39 cellular contexts compared by ENCODE assay signal in the genomic region with DNA sequence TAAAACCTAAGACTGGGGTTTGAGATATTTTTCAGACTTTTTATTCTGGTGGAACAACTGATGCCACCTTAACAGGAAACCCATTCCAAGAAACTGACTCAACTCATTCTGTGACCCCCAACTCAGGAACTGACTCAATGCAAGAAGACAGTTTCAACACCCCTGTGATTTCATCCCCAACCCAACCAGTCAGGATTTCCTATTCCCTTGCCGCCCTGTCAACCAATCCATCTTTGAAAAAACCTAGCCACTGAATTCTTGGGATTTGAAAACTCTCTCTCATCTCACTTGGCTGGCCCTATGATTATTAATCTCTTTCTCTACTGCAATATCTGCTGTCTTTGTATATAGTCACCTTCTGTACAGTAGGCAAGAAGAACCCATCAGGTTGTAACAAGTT.
"Had no signal": no experiment of that assay in that cellular context is flagged by ENCODE, and none has a peak within 500 bp of the region (broad histone marks: within the 10 kb centered on the region; RNA-seq: fewer than 3 reads in every experiment).

No MANE protein-coding gene starts in this region.

- H3K36me3 ChIP-seq: ascending aorta, breast epithelium, MG63, SJCRH30 had no signal

- H3K4me1 ChIP-seq: ascending aorta, body of pancreas, breast epithelium, SJCRH30 had no signal

- H3K36me3 Mint-ChIP-seq: activated CD4-positive, alpha-beta memory T cell treated with anti-CD3 and anti-CD28 coated beads for 36 hours; activated naive CD4-positive, alpha-beta T cell treated with anti-CD3 and anti-CD28 coated beads, Interleukin-2, amount 10 ng/mL, durations not matched to agents 7 days and 5 days; activated naive CD8-positive, alpha-beta T cell; IgD-negative memory B cell had no signal

- H3K9me3 Mint-ChIP-seq: IgD-negative memory B cell had no signal

- H3K27ac Mint-ChIP-seq: activated B cell treated with CpG ODN at 0.5 μM for 24 hours; activated CD4-positive, alpha-beta memory T cell treated with anti-CD3 and anti-CD28 coated beads for 36 hours; activated naive CD4-positive, alpha-beta T cell treated with anti-CD3 and anti-CD28 coated beads, Interleukin-2, amount 10 ng/mL, durations not matched to agents 7 days and 5 days; activated naive CD8-positive, alpha-beta T cell; activated naive CD8-positive, alpha-beta T cell treated with anti-CD3 and anti-CD28 coated beads, Interleukin-2, amount 50 U/mL, for 24 hours; activated T-helper 1 cell treated with anti-CD3 and anti-CD28 coated beads, Interleukin-12 subunit alpha, Interleukin-12 subunit beta, Interleukin-2, Interleukin-4 antibody, amounts not matched to agents 30 ng/mL and 10 ng/mL and 1 ng/mL, durations not matched to agents 14 hours and 24 hours and 36 hours; IgD-negative memory B cell had no signal

- ATAC-seq: activated naive CD8-positive, alpha-beta T cell treated with anti-CD3 and anti-CD28 coated beads, Interleukin-2, amount 50 U/mL, for 24 hours; activated T-cell treated with anti-CD3 and anti-CD28 coated beads, Interleukin-2, amount 50 U/mL, for 4 hours; body of pancreas had no signal

- H3K27ac ChIP-seq: ascending aorta, body of pancreas, breast epithelium, PC-9, SJCRH30, SK-N-MC, VCaP had no signal

- H2AFZ ChIP-seq: PC-9 had no signal

- H3K27me3 Mint-ChIP-seq: activated B cell treated with CpG ODN at 0.5 μM for 24 hours; activated CD4-positive, alpha-beta memory T cell treated with anti-CD3 and anti-CD28 coated beads for 36 hours; activated naive CD4-positive, alpha-beta T cell treated with anti-CD3 and anti-CD28 coated beads, Interleukin-2, amount 10 ng/mL, durations not matched to agents 7 days and 5 days; activated naive CD8-positive, alpha-beta T cell; activated naive CD8-positive, alpha-beta T cell treated with anti-CD3 and anti-CD28 coated beads, Interleukin-2, amount 50 U/mL, for 24 hours; IgD-negative memory B cell had no signal

- FAIRE-seq: RCC 7860 had no signal

- H3K4me1 Mint-ChIP-seq: activated B cell treated with CpG ODN at 0.5 μM for 24 hours; activated naive CD4-positive, alpha-beta T cell treated with anti-CD3 and anti-CD28 coated beads, Interleukin-2, amount 10 ng/mL, durations not matched to agents 7 days and 5 days; activated naive CD8-positive, alpha-beta T cell treated with anti-CD3 and anti-CD28 coated beads, Interleukin-2, amount 50 U/mL, for 24 hours had no signal

- DNase-seq: activated B cell treated with CpG ODN at 0.5 μM for 24 hours; activated CD4-positive, alpha-beta memory T cell treated with anti-CD3 and anti-CD28 coated beads for 36 hours; activated CD4-positive, alpha-beta T cell treated with anti-CD3 and anti-CD28 coated beads for 4 hours; activated CD4-positive, alpha-beta T cell treated with anti-CD3 and anti-CD28 coated beads, Interleukin-2, amount 50 U/mL, for 1 hour; activated CD4-positive, CD25-positive, alpha-beta regulatory T cell treated with anti-CD3 and anti-CD28 coated beads, Interleukin-2, amount 50 U/mL, for 72 hours; activated CD8-positive, alpha-beta memory T cell treated with anti-CD3 and anti-CD28 coated beads, Interleukin-2, amount 50 U/mL, for 4 hours; activated gamma-delta T cell treated with Interleukin-2 at 50 U/mL for 16 hours; activated naive CD4-positive, alpha-beta T cell treated with anti-CD3 and anti-CD28 coated beads, Interleukin-2, amount 10 ng/mL, durations not matched to agents 7 days and 5 days; activated naive CD8-positive, alpha-beta T cell treated with anti-CD3 and anti-CD28 coated beads, Interleukin-2, amount 50 U/mL, for 24 hours; activated T-cell treated with anti-CD3 and anti-CD28 coated beads for 4 hours; activated T-cell treated with anti-CD3 and anti-CD28 coated beads, Interleukin-2, amount 50 U/mL, for 4 hours; amygdala; body of pancreas; caudate nucleus; cerebellar nuclear complex; Kasumi-1; KBM-7; MG63; NCI-H1048; NCI-H1105 treated with DMSO at 0.1 percent for 48 hours; NCI-H1436; NCI-H1694; NCI-H1930; NCI-H2081 treated with DMSO at 0.1 percent for 48 hours; NCI-H510A; NCI-H526; NCI-H748 treated with DMSO at 0.1 percent for 48 hours; PC-9; SHP77; SJCRH30; T1000 had no signal

- H3K4me2 ChIP-seq: PC-9 had no signal

- H3K4me3 Mint-ChIP-seq: activated B cell treated with CpG ODN at 0.5 μM for 24 hours; activated CD4-positive, alpha-beta memory T cell treated with anti-CD3 and anti-CD28 coated beads for 36 hours; activated naive CD4-positive, alpha-beta T cell treated with anti-CD3 and anti-CD28 coated beads, Interleukin-2, amount 10 ng/mL, durations not matched to agents 7 days and 5 days; activated naive CD8-positive, alpha-beta T cell; activated naive CD8-positive, alpha-beta T cell treated with anti-CD3 and anti-CD28 coated beads, Interleukin-2, amount 50 U/mL, for 24 hours; activated T-cell treated with anti-CD3 and anti-CD28 coated beads, Interleukin-2, amount 50 U/mL, for 4 hours; activated T-helper 1 cell treated with anti-CD3 and anti-CD28 coated beads, Interleukin-12 subunit alpha, Interleukin-12 subunit beta, Interleukin-2, Interleukin-4 antibody, amounts not matched to agents 30 ng/mL and 10 ng/mL and 1 ng/mL, durations not matched to agents 14 hours and 24 hours and 36 hours; IgD-negative memory B cell had no signal

- H3K4me3 ChIP-seq: ascending aorta, body of pancreas, breast epithelium, MG63, PC-9, SJCRH30, SK-N-MC had no signal

- H3K9me3 ChIP-seq: ascending aorta, body of pancreas, breast epithelium, MG63, SJCRH30 had no signal

- H3K27me3 ChIP-seq: ascending aorta, body of pancreas, breast epithelium, MG63, SJCRH30 had no signal
